ENCODE assay signal across 8 cellular contexts in genomic region chr3:129195731-129196256, GRCh38. TPM values are rescaled to one million over a fixed set of nuclear protein-coding genes. Genes with fewer than 3 reads are reported as not detected.
DNase-seq lines count a peak whose midpoint lies in the region; ATAC-seq and TF ChIP-seq lines count a peak whose summit lies in the region.

No MANE protein-coding gene starts in this region.

- no peak for TF ChIP-seq POLR2A in spleen (IDR thresholded peaks at IDR 0.05)

- H3K4me1 Mint-ChIP-seq in activated T-cell treated with anti-CD3 and anti-CD28 coated beads, Interleukin-2, amount 50 U/mL, for 24 hours (ENCODE audit: low read depth), result peaks cover 9% of the 10 kb centered on the region

- TF ChIP-seq CTCF in spleen (IDR thresholded peaks at IDR 0.05 in 8 of 11, conservative IDR thresholded peaks at IDR 0.05 in 3 of 11), result no peak

- no peak overlapping the region for H3K4me3 Mint-ChIP-seq in activated T-cell treated with anti-CD3 and anti-CD28 coated beads, Interleukin-2, amount 50 U/mL, for 24 hours

- peak overlapping the region; percentile 44 for H3K27ac Mint-ChIP-seq in activated T-cell treated with anti-CD3 and anti-CD28 coated beads, Interleukin-2, amount 50 U/mL, for 24 hours

- H3K36me3 Mint-ChIP-seq in activated T-cell treated with anti-CD3 and anti-CD28 coated beads, Interleukin-2, amount 50 U/mL, for 24 hours (ENCODE audit: low read depth), result no peaks in the 10 kb centered on the region

- 31 to 49% (median 38%) methylated on average over 6 of the region's 6 CpGs for WGBS in spleen, 5 donors

- H3K4me1 ChIP-seq in spleen, result peaks cover 0 to 43% (median 27%) of the 10 kb centered on the region in 6 donors

- no peaks in the 10 kb centered on the region for H3K36me3 ChIP-seq in spleen

- intact Hi-C loops in spleen (cut with DNase I; ENCODE audit: low total_unique reads), result no loop called here

- no peaks in the 10 kb centered on the region for H3K9me3 ChIP-seq in spleen

- peak overlapping the region in 7 of 8 donors; percentile 18 to 82 (median 78) for H3K27ac ChIP-seq in spleen

- DNase-seq in activated T-cell treated with anti-CD3 and anti-CD28 coated beads, Interleukin-2, amount 50 U/mL, for 24 hours, result no peak
- DNase-seq in activated T-cell treated with anti-CD3 and anti-CD28 coated beads, Interleukin-2, amount 50 U/mL, for 48 hours, result no peak
- DNase-seq in anterior cingulate cortex (lab: John Stamatoyannopoulos, UW) (peak in 45 of 58 donors; percentile 2 to 86 (median 52)), hippocampal formation (lab: John Stamatoyannopoulos, UW) (peak; percentile 60 to 76), spleen (no peak), NCI-H2196 treated with DMSO at 0.1 percent for 48 hours (lab: John Stamatoyannopoulos, UW; ENCODE audit: unreplicated experiment) (no peak), NCI-H748 (lab: John Stamatoyannopoulos, UW; ENCODE audit: unreplicated experiment) (no peak)

- ATAC-seq in HG02571 (IDR thresholded peaks at IDR 0.05; ENCODE audit: unreplicated experiment), result no peak

- no peak overlapping the region for H3K4me3 ChIP-seq in spleen

- H3K27me3 Mint-ChIP-seq in activated T-cell treated with anti-CD3 and anti-CD28 coated beads, Interleukin-2, amount 50 U/mL, for 24 hours, result no peaks in the 10 kb centered on the region

- H3K9me3 Mint-ChIP-seq in activated T-cell treated with anti-CD3 and anti-CD28 coated beads, Interleukin-2, amount 50 U/mL, for 24 hours, result no peaks in the 10 kb centered on the region

- H3K27me3 ChIP-seq in spleen (replicated peaks in 1 of 7), result peaks cover 0 to 31% (median 0%) of the 10 kb centered on the region in 7 donors

RNA-seq across cellular contexts. Expression of gene CNBP, which starts 12.1 kb away (rescaled TPM):
- 100 to 1,000 TPM; 252 to 420 (median 279) TPM for total RNA-seq in spleen
- polyA plus RNA-seq in spleen, result 100 to 1,000 TPM; 301 to 360 (median 324) TPM

RNA-seq across cellular contexts. Expression of gene ISY1, which starts 34.9 kb away (rescaled TPM):
- 10 to 100 TPM; 21.4 to 33.8 (median 30.0) TPM for total RNA-seq in spleen
- 10 to 100 TPM; 22.2 to 29.8 (median 25.2) TPM for polyA plus RNA-seq in spleen

RNA-seq across cellular contexts. Expression of gene COPG1, which starts 53.6 kb away (rescaled TPM):
- 100 to 1,000 TPM in 5 of 7 donors, 10 to 100 TPM in 2; 90.8 to 134 (median 116) TPM for total RNA-seq in spleen
- 10 to 100 TPM; 47.8 to 52.3 (median 49.8) TPM for polyA plus RNA-seq in spleen

Comparison
In these comparisons a context has a peak if more than half of its experiments do, and no peak if none do; other contexts are left out.
1. DNase-seq: peak in anterior cingulate cortex (45 of 58) and hippocampal formation (2 of 2); none in activated T-cell treated with anti-CD3 and anti-CD28 coated beads, Interleukin-2, amount 50 U/mL, for 24 hours (single experiment), activated T-cell treated with anti-CD3 and anti-CD28 coated beads, Interleukin-2, amount 50 U/mL, for 48 hours (0 of 2), spleen (single experiment), NCI-H2196 treated with DMSO at 0.1 percent for 48 hours (single experiment) and NCI-H748 (single experiment).